11 cellular contexts compared by ENCODE assay signal in the genomic region with DNA sequence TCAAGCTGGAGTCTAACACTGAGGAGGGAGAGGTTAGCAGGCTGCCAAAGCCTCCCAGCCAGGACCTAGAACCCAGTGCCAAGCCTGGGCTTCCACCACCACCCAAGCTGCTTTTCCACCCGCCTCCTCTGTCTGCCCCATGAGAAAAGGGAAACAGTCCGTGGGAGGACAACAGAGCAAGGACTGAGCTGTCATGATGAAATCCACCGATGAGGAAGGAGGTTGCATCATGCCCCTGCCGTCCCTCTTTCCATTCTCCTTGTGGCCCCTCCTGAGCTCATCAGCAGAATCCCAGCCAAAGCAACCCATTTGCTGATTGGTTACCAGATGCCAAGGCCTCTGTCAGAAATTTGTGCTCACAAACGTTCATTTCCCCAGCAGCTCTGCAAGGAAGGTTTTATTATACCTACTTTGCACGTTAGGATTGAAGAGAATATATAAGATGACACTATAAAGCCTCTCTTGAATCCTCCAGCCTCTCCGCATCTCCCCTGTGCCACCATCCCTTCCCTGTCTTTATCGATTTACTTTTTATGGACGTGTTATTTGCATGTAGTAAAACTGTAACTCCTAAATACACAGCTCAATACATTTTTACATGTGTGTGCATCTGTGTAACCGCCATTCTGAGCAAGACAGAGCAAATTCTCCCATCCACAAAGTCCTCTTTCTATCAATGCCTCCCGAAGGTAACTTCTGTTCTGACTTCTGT. TPM values are rescaled to one million over a fixed set of nuclear protein-coding genes. Genes with fewer than 3 reads are reported as not detected.
DNase-seq lines count a peak whose midpoint lies in the region; ATAC-seq, FAIRE-seq and TF ChIP-seq lines count a peak whose summit lies in the region.
"Had no signal": no experiment of that assay in that cellular context is flagged by ENCODE, and none has a peak within 500 bp of the region (broad histone marks: within the 10 kb centered on the region; RNA-seq: fewer than 3 reads in every experiment).

No MANE protein-coding gene starts in this region.

- no peak overlapping the region for H3K4ac ChIP-seq in H1 (replicated peaks; ENCODE audit: insufficient read length, low read depth, low read length)

- TF ChIP-seq RAD21 in H1 (IDR thresholded peaks at IDR 0.05 in 1 of 2, conservative IDR thresholded peaks at IDR 0.05 in 1 of 2; ENCODE audit: low read depth in 2 of 2, low read length in 2 of 2): no peak

- H3K27ac ChIP-seq in H1 (ENCODE audit: low read depth, low read length) (no peak overlapping the region), osteoblast (ENCODE audit: low read depth, low read length) (peak overlapping the region; percentile 47)

- H3K18ac ChIP-seq in H1 (ENCODE audit: extremely low read depth, low read length): no peak overlapping the region; the same call in 1 of the 2 replicates

- CTCF ChIA-PET in Calu3 (lab: Charles Lee) (no interaction called here), H1 (lab: Charles Lee; ENCODE audit: partially characterized antibody) (interaction anchor here (0.7 to 1.8 kb wide), 7 partner anchors 14 to 158 kb away, joined by 3 to 7 read pairs (median 3); no protein-coding TSS in a partner anchor)

- H2BK120ac ChIP-seq in H1 (replicated peaks; ENCODE audit: low read depth, low read length): no peak overlapping the region

- no peak for FAIRE-seq in H1 (lab: Jason Lieb, UNC)

- H2BK12ac ChIP-seq in H1 (ENCODE audit: low read depth, low read length): peak overlapping the region; percentile 30; the same call in 1 of the 2 replicates

- H3K36me3 Mint-ChIP-seq in Calu3 (ENCODE audit: insufficient read depth, unreplicated experiment): no peaks in the 10 kb centered on the region
- H3K36me3 Mint-ChIP-seq: mesothelial cell of epicardium had no signal

- peak overlapping the region; percentile 76 for H4K91ac ChIP-seq in H1 (replicated peaks; ENCODE audit: insufficient read length, low read length)

- H3K56ac ChIP-seq in H1 (replicated peaks; ENCODE audit: insufficient read length, low read depth, low read length): no peak overlapping the region

- H3K27me3 ChIP-seq in H1 (replicated peaks in 1 of 4; ENCODE audit: control insufficient read depth in 3 of 4, extremely low read depth in 1 of 4, insufficient read depth in 3 of 4, low read length in 3 of 4) (no peaks in the 10 kb centered on the region), osteoblast (ENCODE audit: insufficient read depth, low read length) (no peaks in the 10 kb centered on the region)

- no peak for TF ChIP-seq POLR2A in H1 (IDR thresholded peaks at IDR 0.05; ENCODE audit: control extremely low read depth in 1 of 2, low read depth in 2 of 2, low read length in 2 of 2)

- TF ChIP-seq CTCF in Calu3 (IDR thresholded peaks at IDR 0.05; ENCODE audit: unreplicated experiment) (no peak), H1 (IDR thresholded peaks at IDR 0.05; ENCODE audit: control extremely low read depth in 1 of 3, insufficient read depth in 1 of 3, low read depth in 1 of 3, low read length in 3 of 3) (no peak), osteoblast (IDR thresholded peaks at IDR 0.05; ENCODE audit: extremely low read depth, low read depth, low read length) (no peak)

- H3K4me1 Mint-ChIP-seq in Calu3 (ENCODE audit: low read depth, unreplicated experiment): peaks cover 75% of the 10 kb centered on the region

- no peak overlapping the region for H3K4me2 ChIP-seq in H1 (ENCODE audit: insufficient read depth in 1 of 2, low read depth in 2 of 2, low read length in 2 of 2)
- H3K4me2 ChIP-seq in osteoblast (ENCODE audit: insufficient read depth, low read length): peak overlapping the region; percentile 12

- H3K4me3 Mint-ChIP-seq in Calu3 (ENCODE audit: low read depth, unreplicated experiment): no peak overlapping the region
- H3K4me3 Mint-ChIP-seq: mesothelial cell of epicardium had no signal

- no peak overlapping the region for H4K5ac ChIP-seq in H1 (ENCODE audit: insufficient read length, low read depth, low read length)

- 82% methylated on average over 11 of the region's 11 CpGs; no CpG with 5 or more reads in 1 of the 2 experiments for WGBS in H1 (ENCODE audit: extremely low coverage in 1 of 2, insufficient coverage in 1 of 2, insufficient read length in 1 of 2, insufficient replicate concordance in 2 of 2, low coverage in 1 of 2, low lambda C conversion rate in 2 of 2, missing lambda C conversion rate in 1 of 2), 2 experiments

- no peak overlapping the region for H2AK5ac ChIP-seq in H1 (ENCODE audit: low read depth, low read length)

- no peak overlapping the region for H2BK15ac ChIP-seq in H1 (ENCODE audit: low read length)

- no peak for TF ChIP-seq EP300 in H1 (IDR thresholded peaks at IDR 0.05; ENCODE audit: borderline replicate concordance in 1 of 2, low read depth in 2 of 2, low read length in 2 of 2)

- H3K79me1 ChIP-seq in H1 (ENCODE audit: low read depth, low read length): no peaks in the 10 kb centered on the region

- no peak overlapping the region for H2BK5ac ChIP-seq in H1 (ENCODE audit: low read depth, low read length)

- H2AFZ ChIP-seq in H1 (ENCODE audit: low read length) (no peak overlapping the region), osteoblast (ENCODE audit: low read length) (peak overlapping the region; percentile 2)

- no peak for ATAC-seq in GM18502 (IDR thresholded peaks at IDR 0.05; ENCODE audit: poor library complexity, unreplicated experiment)

- H3K27ac Mint-ChIP-seq in Calu3 (ENCODE audit: unreplicated experiment): peak overlapping the region; percentile 61
- H3K27ac Mint-ChIP-seq: mesothelial cell of epicardium had no signal

- no peak overlapping the region for H3K14ac ChIP-seq in H1 (ENCODE audit: insufficient read length)

- H3K36me3 ChIP-seq in H1 (ENCODE audit: control insufficient read depth in 2 of 4, insufficient read depth in 4 of 4, low read length in 3 of 4) (no peaks in the 10 kb centered on the region), osteoblast (ENCODE audit: insufficient read depth, low read length) (no peaks in the 10 kb centered on the region)

- BruUV-seq in Calu3 (replicated peaks; lab: Mats Ljungman, UMichigan): no TSS peak

- DNase-seq in Calu3: no peak
- DNase-seq in NOMO-1 treated with DMSO at 0.1 percent for 48 hours (lab: John Stamatoyannopoulos, UW; ENCODE audit: unreplicated experiment): peak; percentile 88
- DNase-seq in H1 (ENCODE audit: low read depth in 1 of 2, low spot score in 2 of 2): no peak
- peak; percentile 87 for DNase-seq in osteoblast (ENCODE audit: insufficient read length, low spot score, missing footprints)
- DNase-seq in T-helper 1 cell: no peak
- no peak for DNase-seq in activated CD8-positive, alpha-beta memory T cell treated with anti-CD3 and anti-CD28 coated beads for 24 hours
- no peak for DNase-seq in central memory CD4-positive, alpha-beta T cell
- DNase-seq: NCI-H1092 had no signal

- H3K9me3 ChIP-seq in H1 (ENCODE audit: insufficient read depth in 2 of 2, low read depth in 1 of 2, low read length in 1 of 2) (no peaks in the 10 kb centered on the region), osteoblast (ENCODE audit: low read depth, low read length) (no peaks in the 10 kb centered on the region)

- H3K79me2 ChIP-seq in H1 (ENCODE audit: control insufficient read depth in 1 of 2, insufficient read depth in 2 of 2, low read length in 2 of 2) (no peaks in the 10 kb centered on the region), osteoblast (ENCODE audit: insufficient read depth, low read length) (no peaks in the 10 kb centered on the region)

- H4K20me1 ChIP-seq in H1 (replicated peaks in 1 of 2; ENCODE audit: control insufficient read depth in 1 of 2, insufficient read depth in 2 of 2, low read length in 2 of 2): no peaks in the 10 kb centered on the region
- no peaks in the 10 kb centered on the region for H4K20me1 ChIP-seq in osteoblast (ENCODE audit: insufficient read depth, low read length)

- H3K9ac ChIP-seq in H1 (replicated peaks in 1 of 4; ENCODE audit: extremely low read depth in 1 of 4, low read depth in 3 of 4, low read length in 3 of 4): no peak overlapping the region

- H3K27me3 Mint-ChIP-seq in Calu3 (ENCODE audit: unreplicated experiment): no peaks in the 10 kb centered on the region

- H2BK20ac ChIP-seq in H1 (ENCODE audit: low read length): no peak overlapping the region

- H4K8ac ChIP-seq in H1 (ENCODE audit: extremely low read depth, insufficient read depth, low read length): no peak overlapping the region

- no peaks in the 10 kb centered on the region for H3K9me3 Mint-ChIP-seq in Calu3 (ENCODE audit: low read depth, unreplicated experiment)
- H3K9me3 Mint-ChIP-seq: mesothelial cell of epicardium had no signal

- H3K4me3 ChIP-seq in H1 (ENCODE audit: extremely low read depth in 1 of 4, insufficient read depth in 2 of 4, low read depth in 3 of 4, low read length in 4 of 4): no peak overlapping the region
- H3K4me3 ChIP-seq in osteoblast (ENCODE audit: insufficient read depth, low read length): no peak overlapping the region

- H3K23ac ChIP-seq in H1 (ENCODE audit: insufficient read length): no peak overlapping the region

- H3K4me1 ChIP-seq in H1 (replicated peaks in 1 of 4; ENCODE audit: control insufficient read depth in 3 of 4, insufficient read depth in 4 of 4, low read length in 3 of 4) (peaks cover 16 to 32% (median 25%) of the 10 kb centered on the region in 4 experiments), osteoblast (ENCODE audit: insufficient read depth, low read length) (peaks cover 25% of the 10 kb centered on the region)

- POLR2A ChIA-PET in H1 (lab: Charles Lee; ENCODE audit: partially characterized antibody): interaction anchor here (1.1 kb wide), 1 partner anchor 19 kb away, joined by 4 read pairs; no protein-coding TSS in a partner anchor

- no peaks in the 10 kb centered on the region for H3K23me2 ChIP-seq in H1 (ENCODE audit: low read depth, low read length)

- intact Hi-C loops in Calu3 (cut with micrococcal nuclease; ENCODE audit: unreplicated experiment): loop anchor here (5.0 kb wide), 2 partner anchors 52 to 262 kb away; no protein-coding TSS in a partner anchor

RNA-seq across cellular contexts. Expression of a gene that starts 6.3 kb away (rescaled TPM):
- total RNA-seq in Calu3 (2022) (167 and 235 TPM in 2 replicates), osteoblast (0.29 and 1.4 TPM in 2 replicates)
- total RNA-seq in H1 (2021; fragmentation: NEBNext Ultra II Directional; extraction: Animal tissue kit (Norgen Biotek cat#: 25700)): not detected in 2 replicates
- 0.06 and 0.08 TPM in 2 replicates for polyA plus RNA-seq in H1 (2011; rRNA removed)
- 0.70 TPM for polyA plus RNA-seq in H1 (2011; cell fraction: cytosol; rRNA removed)
- not detected for polyA plus RNA-seq in H1 (2011; cell fraction: nucleus; rRNA removed)
- 0.15 to 0.18 TPM (median 0.16 TPM) in 3 of 4 replicates, not detected in the other for polyA plus RNA-seq in H1 (2012, experiment 1 of 2)
- polyA plus RNA-seq in H1 (2012, experiment 2 of 2): 0.22 TPM
- 0.08 TPM for polyA plus RNA-seq in H1 (2013, experiment 1 of 2)
- polyA plus RNA-seq in H1 (2013, experiment 2 of 2): 0.11 TPM
- 0.95 TPM in 1 of 2 replicates, not detected in the other for polyA minus RNA-seq in H1 (2011; rRNA and poly(A)+ RNA removed)
- not detected for polyA minus RNA-seq in H1 (2011; cell fraction: cytosol; rRNA and poly(A)+ RNA removed)
- not detected for polyA minus RNA-seq in H1 (2011; cell fraction: nucleus; rRNA and poly(A)+ RNA removed)
- total RNA-seq: dermis microvascular lymphatic vessel endothelial cell had no signal

RNA-seq across cellular contexts. Expression of a gene that starts 28.3 kb away (rescaled TPM):
- not detected in 2 replicates for total RNA-seq in Calu3 (2022)
- total RNA-seq in H1 (2021; fragmentation: NEBNext Ultra II Directional; extraction: Animal tissue kit (Norgen Biotek cat#: 25700)): not detected in 2 replicates
- polyA plus RNA-seq in H1 (2011; rRNA removed): not detected in 2 replicates
- not detected for polyA plus RNA-seq in H1 (2011; cell fraction: cytosol; rRNA removed)
- polyA plus RNA-seq in H1 (2011; cell fraction: nucleus; rRNA removed): not detected
- not detected in 4 replicates for polyA plus RNA-seq in H1 (2012, experiment 1 of 2)
- polyA plus RNA-seq in H1 (2012, experiment 2 of 2): not detected
- not detected for polyA plus RNA-seq in H1 (2013, experiment 1 of 2)
- not detected for polyA plus RNA-seq in H1 (2013, experiment 2 of 2)
- polyA minus RNA-seq in H1 (2011; rRNA and poly(A)+ RNA removed): not detected in 2 replicates
- polyA minus RNA-seq in H1 (2011; cell fraction: cytosol; rRNA and poly(A)+ RNA removed): not detected
- polyA minus RNA-seq in H1 (2011; cell fraction: nucleus; rRNA and poly(A)+ RNA removed): not detected
- total RNA-seq in osteoblast: not detected in 2 replicates
- total RNA-seq: dermis microvascular lymphatic vessel endothelial cell, mesothelial cell of epicardium had no signal

RNA-seq across cellular contexts. Expression of a gene that starts 57.9 kb away (rescaled TPM):
- not detected in 2 replicates for total RNA-seq in Calu3 (2022)
- total RNA-seq in H1 (2021; fragmentation: NEBNext Ultra II Directional; extraction: Animal tissue kit (Norgen Biotek cat#: 25700)): 0.39 and 0.65 TPM in 2 replicates
- 0.24 and 0.36 TPM in 2 replicates for polyA plus RNA-seq in H1 (2011; rRNA removed)
- 0.27 TPM for polyA plus RNA-seq in H1 (2011; cell fraction: cytosol; rRNA removed)
- polyA plus RNA-seq in H1 (2011; cell fraction: nucleus; rRNA removed): 0.17 TPM
- 0.11 to 0.36 TPM (median 0.32 TPM) in 3 of 4 replicates, not detected in the other for polyA plus RNA-seq in H1 (2012, experiment 1 of 2)
- 0.34 TPM for polyA plus RNA-seq in H1 (2012, experiment 2 of 2)
- polyA plus RNA-seq in H1 (2013, experiment 1 of 2): 1.2 TPM
- polyA plus RNA-seq in H1 (2013, experiment 2 of 2): 1.2 TPM
- 0.15 TPM in 1 of 2 replicates, not detected in the other for polyA minus RNA-seq in H1 (2011; rRNA and poly(A)+ RNA removed)
- not detected for polyA minus RNA-seq in H1 (2011; cell fraction: cytosol; rRNA and poly(A)+ RNA removed)
- not detected for polyA minus RNA-seq in H1 (2011; cell fraction: nucleus; rRNA and poly(A)+ RNA removed)
- not detected in 2 replicates for total RNA-seq in osteoblast
- total RNA-seq: dermis microvascular lymphatic vessel endothelial cell, mesothelial cell of epicardium had no signal

Comparison
In these comparisons a context has a peak if more than half of its experiments do, and no peak if none do; other contexts are left out.
1. DNase-seq: peak in NOMO-1 treated with DMSO at 0.1 percent for 48 hours (single experiment) and osteoblast (single experiment); none in Calu3 (single experiment), H1 (0 of 2), T-helper 1 cell (0 of 5), activated CD8-positive, alpha-beta memory T cell treated with anti-CD3 and anti-CD28 coated beads for 24 hours (single experiment) and central memory CD4-positive, alpha-beta T cell (single experiment).
2. RNA of a gene that starts 6.3 kb away (total RNA-seq): 167 to 235 TPM in Calu3; 0.29 to 1.4 TPM in osteoblast and not detected in H1; every median in the first group is over 10 times any median in the second.